12 cellular contexts compared by ENCODE assay signal in the genomic region with DNA sequence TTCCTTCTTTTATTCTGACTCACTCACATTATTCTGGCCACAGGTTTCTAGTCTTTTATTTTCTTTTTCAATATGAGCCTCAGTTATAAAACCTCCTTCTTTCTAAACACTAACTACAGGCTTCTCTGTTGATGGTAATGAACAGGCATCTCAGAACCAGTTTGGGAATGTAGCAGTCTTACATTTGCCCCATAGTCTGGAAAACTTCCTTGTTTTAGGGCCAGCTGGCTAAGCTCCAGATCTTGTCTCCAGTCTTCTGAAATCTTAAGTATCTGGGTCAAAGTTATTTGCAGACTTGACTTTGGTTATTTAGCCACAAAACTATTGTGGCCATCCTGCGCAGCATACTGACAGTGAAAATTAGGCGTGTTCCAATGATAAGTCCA.
DNase-seq lines count a peak whose midpoint lies in the region; FAIRE-seq and TF ChIP-seq lines count a peak whose summit lies in the region.
"Had no signal": no experiment of that assay in that cellular context is flagged by ENCODE, and none has a peak within 500 bp of the region (broad histone marks: within the 10 kb centered on the region; RNA-seq: fewer than 3 reads in every experiment).

No MANE protein-coding gene starts in this region.

- H3F3A ChIP-seq in neural progenitor cell (ENCODE audit: low read depth), result no peaks in the 10 kb centered on the region

- H3K27me3 ChIP-seq in esophagus muscularis mucosa, result no peaks in the 10 kb centered on the region
- no peaks in the 10 kb centered on the region for H3K27me3 ChIP-seq in neural progenitor cell

- H3K4me1 ChIP-seq in esophagus muscularis mucosa (peaks cover 6 to 22% (median 17%) of the 10 kb centered on the region in 4 donors), neural progenitor cell (no peaks in the 10 kb centered on the region)

- FAIRE-seq in GM12891 (lab: Jason Lieb, UNC), result no peak

- H3K4me2 ChIP-seq in neural progenitor cell, result no peak overlapping the region

- TF ChIP-seq EP300 in esophagus muscularis mucosa (IDR thresholded peaks at IDR 0.05), result no peak

- no peaks in the 10 kb centered on the region for H3K79me2 ChIP-seq in neural progenitor cell (ENCODE audit: low read depth)

- H3K9me3 Mint-ChIP-seq in neural progenitor cell, result peaks cover 8% of the 10 kb centered on the region

- TF ChIP-seq CTCF in esophagus muscularis mucosa (IDR thresholded peaks at IDR 0.05) (no peak), neural progenitor cell (IDR thresholded peaks at IDR 0.05) (no peak)

- 53% methylated on average over 2 of the region's 2 CpGs for WGBS in esophagus muscularis mucosa

- no peak overlapping the region for H3K9ac ChIP-seq in neural progenitor cell

- no peak overlapping the region for H3K4me3 ChIP-seq in esophagus muscularis mucosa
- no peak overlapping the region for H3K4me3 ChIP-seq in neural progenitor cell

- no peak overlapping the region for H3K4me3 Mint-ChIP-seq in neural progenitor cell
- H3K4me3 Mint-ChIP-seq: activated CD8-positive, alpha-beta T cell treated with anti-CD3 and anti-CD28 coated beads for 36 hours; naive B cell had no signal

- H3K4me1 Mint-ChIP-seq in neural progenitor cell, result peaks cover 15% of the 10 kb centered on the region

- H3K27ac ChIP-seq in esophagus muscularis mucosa (replicated peaks in 1 of 4), result peak overlapping the region; percentile 36 to 57 (median 50)
- no peak overlapping the region for H3K27ac ChIP-seq in neural progenitor cell

- H3K36me3 Mint-ChIP-seq in neural progenitor cell, result no peaks in the 10 kb centered on the region
- H3K36me3 Mint-ChIP-seq: naive B cell had no signal

- no peak overlapping the region for H2AFZ ChIP-seq in neural progenitor cell (replicated peaks)

- H4K20me1 ChIP-seq in neural progenitor cell (ENCODE audit: low read depth), result no peaks in the 10 kb centered on the region

- H3K36me3 ChIP-seq in esophagus muscularis mucosa, result no peaks in the 10 kb centered on the region
- no peaks in the 10 kb centered on the region for H3K36me3 ChIP-seq in neural progenitor cell

- no peak for TF ChIP-seq POLR2A in esophagus muscularis mucosa (IDR thresholded peaks at IDR 0.05; ENCODE audit: low read depth)
- no peak for TF ChIP-seq POLR2A in GM12891 (IDR thresholded peaks at IDR 0.05; ENCODE audit: low read depth, low read length)

- H3K9me3 ChIP-seq in esophagus muscularis mucosa (no peaks in the 10 kb centered on the region), neural progenitor cell (ENCODE audit: low read depth) (no peaks in the 10 kb centered on the region)

- DNase-seq in Ammon's horn (ENCODE audit: low spot score) (peak; percentile 52), NCI-H226 (peak; percentile 48), esophagus muscularis mucosa (ENCODE audit: extremely low spot score) (no peak), neural progenitor cell (ENCODE audit: low spot score) (no peak), SK-N-DZ (ENCODE audit: low spot score) (no peak), GM12891 (ENCODE audit: insufficient read length, low spot score) (no peak), NCI-H69 (lab: John Stamatoyannopoulos, UW) (no peak), NCI-H748 treated with DMSO at 0.1 percent for 48 hours (lab: John Stamatoyannopoulos, UW) (no peak)
- DNase-seq: activated CD8-positive, alpha-beta T cell treated with anti-CD3 and anti-CD28 coated beads for 36 hours; DMS153; effector memory CD4-positive, alpha-beta T cell; naive B cell had no signal

- H3K27me3 Mint-ChIP-seq in neural progenitor cell (ENCODE audit: insufficient read depth, low read depth), result no peaks in the 10 kb centered on the region
- H3K27me3 Mint-ChIP-seq: activated CD8-positive, alpha-beta T cell treated with anti-CD3 and anti-CD28 coated beads for 36 hours; naive B cell had no signal

- intact Hi-C loops in esophagus muscularis mucosa (cut with DNase I), result loop anchor here (10.0 kb wide), 1 partner anchor 92 kb away; no protein-coding TSS in a partner anchor

- H3K27ac Mint-ChIP-seq in neural progenitor cell, result peak overlapping the region; percentile 8
- H3K27ac Mint-ChIP-seq: activated CD8-positive, alpha-beta T cell treated with anti-CD3 and anti-CD28 coated beads for 36 hours had no signal

TF ChIP-seq in GM12891, 5 proteins besides CTCF, POLR2A, EP300 and RAD21:
- TF ChIP-seq PAX5 (IDR thresholded peaks at IDR 0.05; ENCODE audit: insufficient read depth, low read length, severe bottlenecking) (no peak), TAF1 (IDR thresholded peaks at IDR 0.05; ENCODE audit: low read depth, low read length) (no peak), POU2F2 (IDR thresholded peaks at IDR 0.05; ENCODE audit: low read depth, low read length) (no peak), SPI1 (IDR thresholded peaks at IDR 0.05; ENCODE audit: low read depth, low read length) (no peak), POLR2AphosphoS5 (IDR thresholded peaks at IDR 0.05; ENCODE audit: low read depth, low read length) (no peak)

Comparison
In these comparisons a context has a peak if more than half of its experiments do, and no peak if none do; other contexts are left out.
1. DNase-seq: peak in Ammon's horn (single experiment) and NCI-H226 (single experiment); none in esophagus muscularis mucosa (single experiment), neural progenitor cell (single experiment), SK-N-DZ (single experiment), GM12891 (single experiment), NCI-H69 (single experiment) and NCI-H748 treated with DMSO at 0.1 percent for 48 hours (single experiment).